In genomic region chr17:83192161-83192788, GRCh38 we compare ENCODE assay signal across 12 cellular contexts.
DNase-seq lines count a peak whose midpoint lies in the region; ATAC-seq, FAIRE-seq and TF ChIP-seq lines count a peak whose summit lies in the region.
"Had no signal": no experiment of that assay in that cellular context is flagged by ENCODE, and none has a peak within 500 bp of the region (broad histone marks: within the 10 kb centered on the region; RNA-seq: fewer than 3 reads in every experiment).

No MANE protein-coding gene starts in this region.

- H3K36me3 ChIP-seq in breast epithelium (no peaks in the 10 kb centered on the region), mammary epithelial cell (ENCODE audit: insufficient read depth, low read length) (no peaks in the 10 kb centered on the region), aorta (ENCODE audit: control insufficient read depth in 1 of 2, insufficient read depth in 2 of 2, low read length in 1 of 2) (no peaks in the 10 kb centered on the region), PC-3 (ENCODE audit: low read depth, low read length) (no peaks in the 10 kb centered on the region), small intestine (ENCODE audit: control insufficient read depth in 2 of 2, insufficient read depth in 2 of 2, low read length in 2 of 2) (no peaks in the 10 kb centered on the region)
- H3K36me3 ChIP-seq: thyroid gland had no signal

- H3K9me2 ChIP-seq in PC-3 (replicated peaks; ENCODE audit: low read length), result no peaks in the 10 kb centered on the region

- 50% methylated on average over 2 of the region's 13 CpGs for WGBS in mammary epithelial cell (ENCODE audit: low coverage, missing lambda C conversion rate)
- 43 to 54% methylated on average over 13 of the region's 13 CpGs for WGBS in aorta, 2 donors
- WGBS in small intestine, 3 donors, result 72 to 78% (median 74%) methylated on average over 13 of the region's 13 CpGs

- peak; percentile 15 to 37 for DNase-seq in breast epithelium (ENCODE audit: low spot score in 2 of 2)
- no peak for DNase-seq in mammary epithelial cell
- DNase-seq in natural killer cell, result peak; percentile 14
- peak; percentile 59 to 82 for DNase-seq in aorta
- DNase-seq in PC-3, result no peak
- DNase-seq in small intestine, result no peak
- DNase-seq: CD4-positive, CD25-positive, alpha-beta regulatory T cell; effector memory CD8-positive, alpha-beta T cell; NCI-H1092 treated with DMSO at 0.1 percent for 48 hours had no signal

- no peak overlapping the region for H3K9ac ChIP-seq in mammary epithelial cell (ENCODE audit: insufficient read depth, low read length)
- no peak overlapping the region for H3K9ac ChIP-seq in PC-3 (ENCODE audit: low read length)

- H3K27ac ChIP-seq in breast epithelium (peak overlapping the region; percentile 61 to 65), mammary epithelial cell (ENCODE audit: insufficient read depth, low read depth, low read length) (no peak overlapping the region), aorta (ENCODE audit: low read depth in 1 of 2, low read length in 2 of 2) (no peak overlapping the region), PC-3 (ENCODE audit: low read length) (no peak overlapping the region), small intestine (ENCODE audit: low read depth in 1 of 2, low read length in 1 of 2) (no peak overlapping the region)
- H3K27ac ChIP-seq: thyroid gland had no signal

- no peak for FAIRE-seq in small intestine (lab: Jason Lieb, UNC)

- intact Hi-C loops in breast epithelium (cut with DNase I; ENCODE audit: low total_unique reads), result no loop called here
- intact Hi-C loops in mammary epithelial cell (cut with micrococcal nuclease), result no loop called here
- intact Hi-C loops in natural killer cell (cut with micrococcal nuclease), result no loop called here
- intact Hi-C loops in aorta (cut with DNase I), result no loop called here
- intact Hi-C loops in PC-3 (cut with micrococcal nuclease), result no loop called here

- BruUV-seq in mammary epithelial cell (replicated peaks; lab: Mats Ljungman, UMichigan) (no TSS peak), PC-3 (replicated peaks; lab: Mats Ljungman, UMichigan) (no TSS peak)

- peaks cover 33 to 57% of the 10 kb centered on the region in 2 donors for H3K4me1 Mint-ChIP-seq in natural killer cell

- CTCF ChIA-PET in mammary epithelial cell (lab: Charles Lee; ENCODE audit: low non-redundant PET) (no interaction called here), PC-3 (lab: Charles Lee) (interaction anchor here (0.6 kb wide), 1 partner anchor 9 kb away, joined by 3 read pairs; no protein-coding TSS in a partner anchor)

- peaks cover 0 to 8% of the 10 kb centered on the region in 2 donors for H3K27me3 Mint-ChIP-seq in natural killer cell (ENCODE audit: low read depth in 2 of 2)
- H3K27me3 Mint-ChIP-seq: effector memory CD8-positive, alpha-beta T cell had no signal

- peaks cover 6% of the 10 kb centered on the region for H3K36me3 Mint-ChIP-seq in natural killer cell
- H3K36me3 Mint-ChIP-seq: CD4-positive, CD25-positive, alpha-beta regulatory T cell had no signal

- no peaks in the 10 kb centered on the region for H3K79me2 ChIP-seq in mammary epithelial cell (ENCODE audit: insufficient read depth, low read length)
- no peaks in the 10 kb centered on the region for H3K79me2 ChIP-seq in PC-3 (ENCODE audit: low read length)

- ATAC-seq in esophagus mucosa (peak; percentile 7), natural killer cell (no peak), aorta (ENCODE audit: low FRiP score) (no peak), PC-3 (no peak), GM21723 (IDR thresholded peaks at IDR 0.05; ENCODE audit: unreplicated experiment) (no peak)
- ATAC-seq: effector memory CD8-positive, alpha-beta T cell had no signal

- H3K4me3 ChIP-seq in breast epithelium (no peak overlapping the region), mammary epithelial cell (replicated peaks in 1 of 3; ENCODE audit: insufficient read depth in 1 of 3, low read depth in 2 of 3, low read length in 3 of 3) (no peak overlapping the region), aorta (ENCODE audit: low read length in 2 of 2) (no peak overlapping the region), PC-3 (ENCODE audit: low read length) (no peak overlapping the region), small intestine (ENCODE audit: low read depth in 1 of 2, low read length in 2 of 2) (no peak overlapping the region)
- H3K4me3 ChIP-seq: thyroid gland had no signal

- H3K4me1 ChIP-seq in breast epithelium, result peaks cover 8 to 12% of the 10 kb centered on the region in 2 donors
- H3K4me1 ChIP-seq in mammary epithelial cell (ENCODE audit: insufficient read depth, low read length), result peaks cover 6% of the 10 kb centered on the region
- H3K4me1 ChIP-seq in aorta (ENCODE audit: control insufficient read depth in 1 of 2, insufficient read depth in 2 of 2, low read length in 2 of 2), result peaks cover 0 to 2% of the 10 kb centered on the region in 2 donors
- peaks cover 9% of the 10 kb centered on the region; the same call in 1 of the 2 replicates for H3K4me1 ChIP-seq in PC-3 (ENCODE audit: insufficient read depth, low read length)
- H3K4me1 ChIP-seq in small intestine (ENCODE audit: control insufficient read depth in 2 of 2, insufficient read depth in 1 of 2, low read depth in 1 of 2, low read length in 1 of 2), result no peaks in the 10 kb centered on the region

- H3K27me3 ChIP-seq in breast epithelium (no peaks in the 10 kb centered on the region), mammary epithelial cell (ENCODE audit: insufficient read depth, low read length) (no peaks in the 10 kb centered on the region), aorta (ENCODE audit: control insufficient read depth in 1 of 2, insufficient read depth in 2 of 2, low read length in 1 of 2) (no peaks in the 10 kb centered on the region), PC-3 (ENCODE audit: low read length) (no peaks in the 10 kb centered on the region), small intestine (ENCODE audit: control insufficient read depth in 2 of 2, insufficient read depth in 2 of 2, low read length in 2 of 2) (no peaks in the 10 kb centered on the region)
- H3K27me3 ChIP-seq: thyroid gland had no signal

- dilution Hi-C loops in mammary epithelial cell (cut with HindIII; ENCODE audit: low sequenced_read_pairs), result no loop called here

- H3K4me2 ChIP-seq in mammary epithelial cell (ENCODE audit: insufficient read depth, low read depth, low read length), result no peak overlapping the region
- H3K4me2 ChIP-seq in PC-3 (ENCODE audit: low read length), result no peak overlapping the region

- no peaks in the 10 kb centered on the region for H3F3A ChIP-seq in PC-3 (ENCODE audit: low read length, unreplicated experiment)

- H4K20me1 ChIP-seq in mammary epithelial cell (ENCODE audit: insufficient read depth, low read length), result no peaks in the 10 kb centered on the region
- no peaks in the 10 kb centered on the region for H4K20me1 ChIP-seq in PC-3 (ENCODE audit: low read length)

- peaks cover 0 to 3% of the 10 kb centered on the region in 2 donors for H3K9me3 Mint-ChIP-seq in natural killer cell
- H3K9me3 Mint-ChIP-seq: effector memory CD8-positive, alpha-beta T cell had no signal

- in situ Hi-C loops in mammary epithelial cell (cut with MboI; ENCODE audit: low sequenced_read_pairs in 2 of 2), result no loop called here

- H2AFZ ChIP-seq in mammary epithelial cell (ENCODE audit: low read depth, low read length) (no peak overlapping the region), PC-3 (ENCODE audit: low read length) (no peak overlapping the region)

- no peak for TF ChIP-seq POLR2A in breast epithelium (IDR thresholded peaks at IDR 0.05)

- no peak for TF ChIP-seq CTCF in breast epithelium (IDR thresholded peaks at IDR 0.05)
- TF ChIP-seq CTCF in mammary epithelial cell (conservative IDR thresholded peaks at IDR 0.05 in 1 of 2, IDR thresholded peaks at IDR 0.05 in 1 of 2; ENCODE audit: extremely low read depth in 1 of 2, insufficient read depth in 1 of 2, low read depth in 1 of 2, low read length in 2 of 2), result no peak
- TF ChIP-seq CTCF in natural killer cell (IDR thresholded peaks at IDR 0.05), result no peak
- TF ChIP-seq CTCF in PC-3 (conservative IDR thresholded peaks at IDR 0.05; ENCODE audit: low read depth, low read length), result no peak

- H3K27ac Mint-ChIP-seq in natural killer cell, result no peak overlapping the region
- H3K27ac Mint-ChIP-seq: CD4-positive, CD25-positive, alpha-beta regulatory T cell had no signal

- H3K4me3 Mint-ChIP-seq in natural killer cell, result no peak overlapping the region
- H3K4me3 Mint-ChIP-seq: CD4-positive, CD25-positive, alpha-beta regulatory T cell; effector memory CD8-positive, alpha-beta T cell had no signal

- H3K9me3 ChIP-seq in breast epithelium (peaks cover 0 to 12% of the 10 kb centered on the region in 2 donors), mammary epithelial cell (replicated peaks; ENCODE audit: insufficient read depth, low read length) (no peaks in the 10 kb centered on the region), aorta (ENCODE audit: control insufficient read depth, low read length) (no peaks in the 10 kb centered on the region), PC-3 (ENCODE audit: low read length) (no peaks in the 10 kb centered on the region), small intestine (ENCODE audit: control insufficient read depth, low read depth) (no peaks in the 10 kb centered on the region)
- H3K9me3 ChIP-seq: thyroid gland had no signal

- POLR2A ChIA-PET in PC-3 (lab: Charles Lee; ENCODE audit: unreplicated experiment), result no interaction called here

Comparison
In these comparisons a context has a peak if more than half of its experiments do, and no peak if none do; other contexts are left out.
1. DNase-seq: peak in breast epithelium (2 of 2), natural killer cell (single experiment) and aorta (2 of 2); none in mammary epithelial cell (single experiment), PC-3 (single experiment) and small intestine (single experiment).
2. H3K27ac ChIP-seq: peak in breast epithelium (2 of 2); none in mammary epithelial cell (single experiment), aorta (0 of 2), PC-3 (single experiment) and small intestine (0 of 2).